ENCODE assay signal across 20 cellular contexts in the genomic region with DNA sequence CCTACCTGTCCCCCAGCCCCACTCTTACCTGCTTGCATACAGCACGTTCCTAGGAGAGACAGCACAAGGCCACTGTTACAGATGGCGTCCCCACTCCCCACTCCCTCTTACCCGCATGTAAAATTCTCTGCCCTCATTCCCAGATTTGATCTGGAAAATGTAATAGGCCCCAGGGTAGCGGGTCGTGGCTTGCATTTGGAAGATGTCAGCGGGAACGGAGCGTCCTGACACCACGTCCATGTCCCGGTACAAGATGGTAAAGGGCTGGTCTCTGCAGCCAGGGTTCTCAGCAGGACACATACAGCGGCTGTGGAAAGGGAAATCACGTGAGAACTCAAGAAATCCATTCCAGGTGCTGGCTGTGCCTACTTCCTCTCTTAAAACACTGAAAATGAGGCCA. TPM values are rescaled to one million over a fixed set of nuclear protein-coding genes. Genes with fewer than 3 reads are reported as not detected.
"Had no signal": no experiment of that assay in that cellular context is flagged by ENCODE, and none has a peak within 500 bp of the region (broad histone marks: within the 10 kb centered on the region; RNA-seq: fewer than 3 reads in every experiment).

No MANE protein-coding gene starts in this region.

- H3K27ac Mint-ChIP-seq: activated CD4-positive, alpha-beta T cell treated with anti-CD3 and anti-CD28 coated beads for 36 hours; activated naive CD8-positive, alpha-beta T cell treated with anti-CD3 and anti-CD28 coated beads for 36 hours; activated T-helper 1 cell treated with anti-CD3 and anti-CD28 coated beads, Interleukin-12 subunit alpha, Interleukin-12 subunit beta, Interleukin-2, Interleukin-4 antibody, amounts not matched to agents 30 ng/mL and 10 ng/mL and 1 ng/mL, durations not matched to agents 14 hours and 24 hours and 36 hours; brain; WTC11 had no signal

- H3K27me3 Mint-ChIP-seq: activated CD4-positive, alpha-beta T cell treated with anti-CD3 and anti-CD28 coated beads for 36 hours; activated naive CD8-positive, alpha-beta T cell treated with anti-CD3 and anti-CD28 coated beads for 36 hours; stimulated activated naive CD8-positive, alpha-beta T cell treated with anti-CD3 and anti-CD28 coated beads, Interleukin-15, amount 100 ng/mL, for 72 hours had no signal

- H3K4me3 Mint-ChIP-seq: activated CD4-positive, alpha-beta T cell treated with anti-CD3 and anti-CD28 coated beads for 36 hours; activated naive CD8-positive, alpha-beta T cell treated with anti-CD3 and anti-CD28 coated beads for 36 hours; activated T-helper 1 cell treated with anti-CD3 and anti-CD28 coated beads, Interleukin-12 subunit alpha, Interleukin-12 subunit beta, Interleukin-2, Interleukin-4 antibody, amounts not matched to agents 30 ng/mL and 10 ng/mL and 1 ng/mL, durations not matched to agents 14 hours and 24 hours and 36 hours; brain; neural crest cell; stimulated activated naive CD8-positive, alpha-beta T cell treated with anti-CD3 and anti-CD28 coated beads, Interleukin-15, amount 100 ng/mL, for 72 hours; WTC11 had no signal

- H3K27me3 ChIP-seq: dorsolateral prefrontal cortex, right atrium auricular region, testis had no signal

- H3K4me3 ChIP-seq: dorsolateral prefrontal cortex, left ventricle myocardium inferior, prostate gland, right atrium auricular region, testis had no signal

- H3K36me3 Mint-ChIP-seq: brain, WTC11 had no signal

- H3K9me3 Mint-ChIP-seq: neural crest cell, WTC11 had no signal

- H3K36me3 ChIP-seq: prostate gland had no signal

- H3K4me1 Mint-ChIP-seq: neural crest cell had no signal

- H3K9me3 ChIP-seq: left ventricle myocardium inferior, prostate gland, right atrium auricular region, testis had no signal

- H3K27ac ChIP-seq: left ventricle myocardium inferior, prostate gland, right atrium auricular region, testis had no signal

- DNase-seq: activated CD4-positive, alpha-beta T cell treated with anti-CD3 and anti-CD28 coated beads for 36 hours; activated CD4-positive, alpha-beta T cell treated with anti-CD3 and anti-CD28 coated beads, Interleukin-2, amount 50 U/mL, for 48 hours; activated gamma-delta T cell treated with Interleukin-2 at 50 U/mL for 16 hours; activated naive CD8-positive, alpha-beta T cell treated with anti-CD3 and anti-CD28 coated beads for 36 hours; caudate nucleus; dorsolateral prefrontal cortex; foreskin melanocyte; left ventricle myocardium inferior; mammary epithelial cell; stimulated activated CD4-positive, alpha-beta T cell treated with anti-CD3 and anti-CD28 coated beads, Interleukin-12 subunit alpha, Interleukin-12 subunit beta, amount 100 ng/mL, for 4 hours; stimulated activated CD4-positive, alpha-beta T cell treated with anti-CD3 and anti-CD28 coated beads, Interleukin-1b, Interleukin-23, amount 100 ng/mL, for 48 hours; stimulated activated naive CD8-positive, alpha-beta T cell treated with anti-CD3 and anti-CD28 coated beads, Interleukin-15, amount 100 ng/mL, for 72 hours; testis had no signal

RNA-seq across cellular contexts. Expression of a gene that starts 10.0 kb away (rescaled TPM):
- total RNA-seq: myocyte, neural crest cell had no signal
